ENCODE assay signal across 1 cellular context in the genomic region with DNA sequence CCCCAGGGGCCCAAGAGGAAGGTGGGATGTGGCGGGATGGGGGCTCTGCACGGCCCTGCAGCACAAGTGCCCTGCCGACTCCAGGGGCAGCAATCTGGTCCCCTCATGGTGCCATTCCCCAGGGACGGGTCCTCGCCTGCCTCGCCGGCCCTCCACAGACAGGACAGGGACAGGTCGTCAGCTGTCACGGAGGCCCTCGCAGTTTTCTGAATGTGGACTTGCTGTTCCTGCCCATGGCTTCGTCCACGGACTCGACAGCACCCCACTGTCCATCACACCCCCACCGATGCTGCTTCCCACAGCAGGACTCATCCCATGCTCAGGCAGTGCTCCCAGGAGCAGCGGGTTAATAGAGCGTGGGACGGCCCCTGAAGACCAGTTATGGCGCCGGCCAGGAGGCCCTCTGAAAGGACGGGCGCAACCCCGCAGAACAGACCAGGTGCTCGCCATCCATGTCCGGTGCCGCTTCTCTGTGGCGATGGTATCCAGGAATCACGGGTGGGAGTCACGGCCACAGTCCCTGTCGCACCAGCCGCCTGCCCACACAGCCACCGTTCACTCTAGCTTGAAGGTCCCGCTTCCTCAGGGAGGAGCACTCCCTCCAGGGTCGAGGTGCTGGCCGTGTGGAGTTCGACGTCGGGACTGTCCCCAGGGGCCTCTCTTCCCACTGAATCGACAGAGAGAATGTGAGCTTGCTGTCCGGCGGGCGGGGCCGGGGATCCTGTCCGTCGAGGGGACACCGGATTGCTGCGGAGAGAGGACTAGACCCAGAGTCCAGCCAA.
A peak's percentile ranks its signal among the peaks of the same experiment; 100 is the strongest.
TF ChIP-seq lines count a peak whose summit lies in the region.

No MANE protein-coding gene starts in this region.

TF ChIP-seq in HepG2, 621 proteins besides CTCF, POLR2A, EP300 and RAD21:
- TF ChIP-seq NFKBIZ (CRISPR knock-in tag; IDR thresholded peaks at IDR 0.05) (no peak), ZNF263 (CRISPR knock-in tag; IDR thresholded peaks at IDR 0.05) (peak; percentile 29; the same call in 1 of the 2 replicates)
